Comparison of ENCODE assay signal across 27 cellular contexts in the genomic region with DNA sequence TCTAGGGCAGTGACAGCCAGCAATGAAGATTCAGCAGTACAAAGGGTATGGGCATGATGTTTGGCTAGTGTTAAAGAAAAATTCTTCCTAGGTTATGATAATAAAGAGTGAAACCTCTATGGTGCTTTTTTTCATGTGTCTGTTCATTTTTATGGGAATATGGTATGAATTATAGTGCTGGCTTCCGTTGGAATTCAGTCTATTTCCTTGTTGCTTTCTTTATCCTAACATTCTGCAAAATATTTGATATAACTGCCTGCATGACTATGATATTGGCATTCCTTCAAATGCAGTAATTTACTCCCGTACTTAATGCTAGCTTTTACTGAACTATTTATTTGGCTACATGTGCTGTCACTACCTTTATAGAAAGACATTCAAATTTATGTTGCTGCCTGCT. TPM values are rescaled to one million over a fixed set of nuclear protein-coding genes. Genes with fewer than 3 reads are reported as not detected.
DNase-seq lines count a peak whose midpoint lies in the region; ATAC-seq, FAIRE-seq and TF ChIP-seq lines count a peak whose summit lies in the region.
"Had no signal": no experiment of that assay in that cellular context is flagged by ENCODE, and none has a peak within 500 bp of the region (broad histone marks: within the 10 kb centered on the region; RNA-seq: fewer than 3 reads in every experiment).

No MANE protein-coding gene starts in this region.

- no peak overlapping the region for H3K27ac Mint-ChIP-seq in HFFc6
- H3K27ac Mint-ChIP-seq: activated CD8-positive, alpha-beta T cell treated with anti-CD3 and anti-CD28 coated beads for 36 hours; brain; endodermal cell; immature natural killer cell; naive B cell; T-helper 1 cell treated with Interleukin-12 subunit alpha and Interleukin-12 subunit beta and Interleukin-4 antibody, amounts not matched to agents 30 μg/mL and 1 μg/mL, for 36 hours had no signal

- no peaks in the 10 kb centered on the region for H3K36me3 Mint-ChIP-seq in HFFc6 (ENCODE audit: low read depth)
- H3K36me3 Mint-ChIP-seq: brain, immature natural killer cell, naive B cell had no signal

- no peak for TF ChIP-seq CTCF in AG09319 (IDR thresholded peaks at IDR 0.05; ENCODE audit: low read depth, low read length)
- no peak for TF ChIP-seq CTCF in HFFc6 (IDR thresholded peaks at IDR 0.05)

- H3K9me3 Mint-ChIP-seq in HFFc6: no peaks in the 10 kb centered on the region
- H3K9me3 Mint-ChIP-seq: activated CD8-positive, alpha-beta T cell treated with anti-CD3 and anti-CD28 coated beads for 36 hours; endodermal cell; immature natural killer cell; naive B cell; T-helper 1 cell treated with Interleukin-12 subunit alpha and Interleukin-12 subunit beta and Interleukin-4 antibody, amounts not matched to agents 30 μg/mL and 1 μg/mL, for 36 hours had no signal

- TF ChIP-seq POLR2A in GM12891 (IDR thresholded peaks at IDR 0.05; ENCODE audit: low read depth, low read length): no peak

- DNase-seq in AG09319 (ENCODE audit: extremely low read depth, low read depth): peak; percentile 4
- peak; percentile 8 for DNase-seq in HFFc6
- peak; percentile 51 for DNase-seq in dermis blood vessel endothelial cell
- DNase-seq in lung microvascular endothelial cell (ENCODE audit: low read depth in 2 of 2): peak; percentile 54 to 90
- no peak for DNase-seq in GM12891 (ENCODE audit: insufficient read length, low spot score)
- DNase-seq in HuH-7 (ENCODE audit: low spot score): no peak
- DNase-seq in COR-L47 (lab: John Stamatoyannopoulos, UW): no peak
- DNase-seq: activated CD4-positive, CD25-positive, alpha-beta regulatory T cell treated with anti-CD3 and anti-CD28 coated beads, Interleukin-2, amount 50 U/mL, for 72 hours; activated CD8-positive, alpha-beta T cell treated with anti-CD3 and anti-CD28 coated beads for 36 hours; activated effector memory CD4-positive, alpha-beta T cell treated with anti-CD3 and anti-CD28 coated beads, Interleukin-2, amount 50 U/mL, for 16 hours; C1 segment of cervical spinal cord; Calu3; endodermal cell; immature natural killer cell; Kasumi-1; naive B cell; NCI-H526; small intestine; stimulated activated CD4-positive, alpha-beta T cell treated with anti-CD3 and anti-CD28 coated beads, Interleukin-1b, Interleukin-23, amount 100 ng/mL, for 48 hours; substantia nigra; upper lobe of right lung had no signal

- peaks cover 14% of the 10 kb centered on the region for H3K4me1 Mint-ChIP-seq in HFFc6 (ENCODE audit: low read depth)
- H3K4me1 Mint-ChIP-seq: immature natural killer cell had no signal

- peaks cover 20% of the 10 kb centered on the region for H3K27me3 Mint-ChIP-seq in HFFc6 (ENCODE audit: insufficient read depth)

- FAIRE-seq in GM12891 (lab: Jason Lieb, UNC): no peak
- FAIRE-seq: A204.1, colon, small intestine had no signal

- no peak for ATAC-seq in HG03520 (IDR thresholded peaks at IDR 0.05; ENCODE audit: unreplicated experiment)
- ATAC-seq: activated CD8-positive, alpha-beta T cell treated with anti-CD3 and anti-CD28 coated beads for 36 hours; left lobe of liver; upper lobe of right lung had no signal

- no peak overlapping the region for H3K4me3 Mint-ChIP-seq in HFFc6
- H3K4me3 Mint-ChIP-seq: activated CD8-positive, alpha-beta T cell treated with anti-CD3 and anti-CD28 coated beads for 36 hours; brain; endodermal cell; immature natural killer cell; naive B cell; T-helper 1 cell treated with Interleukin-12 subunit alpha and Interleukin-12 subunit beta and Interleukin-4 antibody, amounts not matched to agents 30 μg/mL and 1 μg/mL, for 36 hours had no signal

TF ChIP-seq in GM12891, 5 proteins besides CTCF, POLR2A, EP300 and RAD21:
- TF ChIP-seq SPI1 (IDR thresholded peaks at IDR 0.05; ENCODE audit: low read depth, low read length): no peak
- no peak for TF ChIP-seq PAX5 (IDR thresholded peaks at IDR 0.05; ENCODE audit: insufficient read depth, low read length, severe bottlenecking)
- no peak for TF ChIP-seq TAF1 (IDR thresholded peaks at IDR 0.05; ENCODE audit: low read depth, low read length)
- no peak for TF ChIP-seq POU2F2 (IDR thresholded peaks at IDR 0.05; ENCODE audit: low read depth, low read length)
- TF ChIP-seq POLR2AphosphoS5 (IDR thresholded peaks at IDR 0.05; ENCODE audit: low read depth, low read length): no peak
TF ChIP-seq in GM12891: peak in this region for 0.

RNA-seq across cellular contexts. Expression of a gene that starts 57.6 kb away (rescaled TPM):
- 10 to 100 TPM; 43.9 to 60.5 (median 51.5) TPM for total RNA-seq in HFFc6 (2021; fragmentation: NEBNext Ultra II Directional; extraction: Animal tissue kit (Norgen Biotek cat#: 25700))
- total RNA-seq in dermis blood vessel endothelial cell (111 and 160 TPM in 2 replicates), lung microvascular endothelial cell (71.3 and 101 TPM in 2 replicates)
- 14.9 TPM for polyA plus RNA-seq in GM12891 (2012; ENCODE audit: low read depth, missing spikeins)

Comparison
In these comparisons a context has a peak if more than half of its experiments do, and no peak if none do; other contexts are left out.
1. DNase-seq: peak in AG09319 (single experiment), HFFc6 (single experiment), dermis blood vessel endothelial cell (single experiment) and lung microvascular endothelial cell (2 of 2); none in GM12891 (single experiment), HuH-7 (single experiment) and COR-L47 (single experiment).